8 cellular contexts compared by ENCODE assay signal in genomic region chr1:203861379-203862184, GRCh38. TPM values are rescaled to one million over a fixed set of nuclear protein-coding genes. Genes with fewer than 3 reads are reported as not detected.
DNase-seq lines count a peak whose midpoint lies in the region; ATAC-seq and TF ChIP-seq lines count a peak whose summit lies in the region.

Gene SNRPE, plus strand, starts transcription at chr1:203861599. Its CDS starts 61 bp downstream, at chr1:203861660.

- peaks cover 49% of the 10 kb centered on the region for H3K79me2 ChIP-seq in PC-3 (ENCODE audit: low read length)

- no peaks in the 10 kb centered on the region for H3K9me3 ChIP-seq in PC-3 (ENCODE audit: low read length)
- no peaks in the 10 kb centered on the region for H3K9me3 ChIP-seq in mucosa of rectum (ENCODE audit: control insufficient read depth in 2 of 2, low read length in 2 of 2)

- H3K4me3 ChIP-seq in Jurkat, Clone E6-1 (ENCODE audit: low read length) = peak within 1 kb of the TSS; percentile 98
- peak within 1 kb of the TSS; percentile 91 for H3K4me3 ChIP-seq in PC-3 (ENCODE audit: low read length)
- peak within 1 kb of the TSS; percentile 97 for H3K4me3 ChIP-seq in epithelial cell of proximal tubule (ENCODE audit: low read depth, low read length)
- peak within 1 kb of the TSS; percentile 96 to 99 for H3K4me3 ChIP-seq in mucosa of rectum (ENCODE audit: low read length in 2 of 2)

- TSS peak; percentile 60 for BruUV-seq in PC-3 (replicated peaks; lab: Mats Ljungman, UMichigan)

- DNase-seq in DMS53 treated with DMSO at 0.1 percent for 48 hours (lab: John Stamatoyannopoulos, UW; ENCODE audit: unreplicated experiment) (peak; percentile 99), PC-3 (peak; percentile 99), activated T-cell treated with anti-CD3 and anti-CD28 coated beads for 48 hours (ENCODE audit: low read depth) (peak; percentile 92), epithelial cell of proximal tubule (ENCODE audit: low read depth) (peak; percentile 84)
- DNase-seq in Jurkat, Clone E6-1 (ENCODE audit: low read depth, low spot score) = peak; percentile 97
- DNase-seq in stimulated activated CD8-positive, alpha-beta memory T cell treated with anti-CD3 and anti-CD28 coated beads, Interleukin-4, amount 100 ng/mL, for 48 hours = peak; percentile 95

- TF ChIP-seq CTCF in PC-3 (conservative IDR thresholded peaks at IDR 0.05; ENCODE audit: low read depth, low read length) = peak; percentile 88
- TF ChIP-seq CTCF in epithelial cell of proximal tubule (conservative IDR thresholded peaks at IDR 0.05; ENCODE audit: low read depth, low read length) = peak; percentile 94

- POLR2A ChIA-PET in PC-3 (lab: Charles Lee; ENCODE audit: unreplicated experiment) = no interaction called here

- H3K27me3 ChIP-seq in PC-3 (ENCODE audit: low read length) (no peaks in the 10 kb centered on the region), mucosa of rectum (ENCODE audit: control insufficient read depth in 2 of 2, insufficient read depth in 2 of 2, low read length in 2 of 2) (no peaks in the 10 kb centered on the region)

- 0 out of 2 replicates have a peak, but pooled peaks cover 5% of the 10 kb centered on the region for H4K20me1 ChIP-seq in PC-3 (ENCODE audit: low read length)

- peaks cover 11% of the 10 kb centered on the region for H3F3A ChIP-seq in PC-3 (ENCODE audit: low read length, unreplicated experiment)

- peak within 1 kb of the TSS; percentile 82 for H3K27ac ChIP-seq in PC-3 (ENCODE audit: low read length)
- peak within 1 kb of the TSS; percentile 71 to 79 for H3K27ac ChIP-seq in mucosa of rectum (ENCODE audit: low read depth in 2 of 2, low read length in 2 of 2)

- H3K36me3 ChIP-seq in PC-3 (ENCODE audit: low read depth, low read length) (peaks cover 34% of the 10 kb centered on the region), mucosa of rectum (ENCODE audit: control insufficient read depth in 2 of 2, insufficient read depth in 2 of 2, low read length in 2 of 2) (peaks cover 15 to 22% of the 10 kb centered on the region in 2 donors)

- intact Hi-C loops in PC-3 (cut with micrococcal nuclease) = loop anchor here (1.0 to 2.0 kb wide), 6 partner anchors 212 to 501 kb away; partner anchors contain the start of gene SOX13

- CTCF ChIA-PET in PC-3 (lab: Charles Lee) = interaction anchor here (0.6 to 2.8 kb wide), 7 partner anchors 9 to 337 kb away, joined by 3 to 27 read pairs (median 4); no protein-coding TSS in a partner anchor

- ATAC-seq in GM21619 (IDR thresholded peaks at IDR 0.05; ENCODE audit: unreplicated experiment) (peak; percentile 97), PC-3 (peak; percentile 86)

- peak within 1 kb of the TSS; percentile 94 for H3K4me2 ChIP-seq in PC-3 (ENCODE audit: low read length)

- no peaks in the 10 kb centered on the region for H3K9me2 ChIP-seq in PC-3 (replicated peaks; ENCODE audit: low read length)

- H3K4me1 ChIP-seq in PC-3 (ENCODE audit: insufficient read depth, low read length) (peaks cover 36% of the 10 kb centered on the region), mucosa of rectum (ENCODE audit: control insufficient read depth in 2 of 2, insufficient read depth in 2 of 2, low read length in 2 of 2) (peaks cover 9 to 11% of the 10 kb centered on the region in 2 donors)

- H3K9ac ChIP-seq in PC-3 (ENCODE audit: low read length) (peak within 1 kb of the TSS; percentile 96), mucosa of rectum (ENCODE audit: low read depth in 1 of 2, low read length in 2 of 2) (peak within 1 kb of the TSS; percentile 67 to 76)

- peak within 1 kb of the TSS; percentile 84 for H2AFZ ChIP-seq in PC-3 (ENCODE audit: low read length)

RNA-seq across cellular contexts. Expression of gene SNRPE, which starts in this region (rescaled TPM):
- polyA plus RNA-seq in Jurkat, Clone E6-1 (2012; ENCODE audit: insufficient read depth, insufficient read length) = 545 TPM
- total RNA-seq in PC-3 (2014; rRNA removed) = 167 and 187 TPM in 2 replicates
- total RNA-seq in epithelial cell of proximal tubule = 159 and 167 TPM in 2 replicates

Comparison
In these comparisons a context has a peak if more than half of its experiments do, and no peak if none do; other contexts are left out.
1. Peak in every context shown above with its lines: DNase-seq, ATAC-seq, H3K4me3 ChIP-seq and H3K27ac ChIP-seq.